In the genomic region with DNA sequence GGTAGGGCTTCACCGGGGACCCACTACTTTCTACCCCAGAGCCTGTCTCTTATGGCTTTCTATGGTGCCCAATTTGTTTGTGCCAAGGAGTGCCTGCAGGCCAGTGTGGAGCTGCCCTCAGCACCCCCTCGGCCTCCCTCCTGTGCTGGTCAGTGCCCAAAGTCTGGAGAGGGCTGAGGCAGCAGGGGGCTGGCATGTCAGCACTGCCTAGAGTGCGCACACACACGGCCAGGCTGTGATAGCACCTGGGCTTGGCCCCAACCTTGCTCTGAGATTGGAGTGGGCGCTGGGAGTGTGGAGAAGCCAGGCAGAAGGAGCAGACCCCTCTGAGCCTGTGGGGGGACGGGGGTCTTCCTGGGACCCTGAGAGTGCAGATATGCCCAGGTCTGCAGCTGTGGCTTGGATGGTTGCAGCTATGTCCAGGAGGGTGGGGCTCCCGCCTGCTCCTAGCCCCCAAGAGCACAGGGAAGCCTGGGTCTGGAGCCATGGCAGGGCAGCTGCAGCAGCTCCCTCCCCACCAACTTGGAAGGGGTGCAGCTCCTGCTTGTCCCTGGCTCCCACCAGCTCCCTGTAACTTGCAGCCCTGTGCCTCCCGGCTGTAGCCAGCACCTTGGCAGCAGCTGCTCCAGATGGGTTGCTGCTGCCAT, we compare ENCODE assay signal across 33 cellular contexts. TPM values are rescaled to one million over a fixed set of nuclear protein-coding genes. Genes with fewer than 3 reads are reported as not detected.
"Had no signal": no experiment of that assay in that cellular context is flagged by ENCODE, and none has a peak within 500 bp of the region (broad histone marks: within the 10 kb centered on the region; RNA-seq: fewer than 3 reads in every experiment).

No MANE protein-coding gene starts in this region.

- H3K9me3 ChIP-seq: stomach, suprapubic skin, testis, thoracic aorta, thyroid gland, tibial artery, tibial nerve, transverse colon, upper lobe of left lung, upper lobe of right lung, uterus, vagina had no signal

- H3K4me1 ChIP-seq: stomach, suprapubic skin, testis, thyroid gland, tibial artery, tibial nerve, transverse colon, upper lobe of left lung, upper lobe of right lung, uterus, vagina had no signal

- H3K36me3 Mint-ChIP-seq: stimulated activated effector memory CD8-positive, alpha-beta T cell treated with anti-CD3 and anti-CD28 coated beads, Interleukin-12 subunit alpha, Interleukin-12 subunit beta, amount 100 ng/mL, for 72 hours; stimulated activated memory B cell treated with anti-CD40 and anti-IgM and Interleukin-4, amounts not matched to agents 10 μg/mL and 1 μg/mL and 100 μg/mL, for 72 hours; stimulated activated naive B cell treated with anti-CD40 and anti-IgM and Interleukin-4, amounts not matched to agents 10 μg/mL and 1 μg/mL and 100 μg/mL, for 72 hours; type B pancreatic cell had no signal

- H3K9me3 Mint-ChIP-seq: stimulated activated effector memory CD8-positive, alpha-beta T cell treated with anti-CD3 and anti-CD28 coated beads, Interleukin-12 subunit alpha, Interleukin-12 subunit beta, amount 100 ng/mL, for 72 hours; stimulated activated memory B cell treated with anti-CD40 and anti-IgM and Interleukin-4, amounts not matched to agents 10 μg/mL and 1 μg/mL and 100 μg/mL, for 72 hours; stimulated activated naive B cell treated with anti-CD40 and anti-IgM and Interleukin-4, amounts not matched to agents 10 μg/mL and 1 μg/mL and 100 μg/mL, for 72 hours; stimulated activated naive CD8-positive, alpha-beta T cell treated with anti-CD3 and anti-CD28 coated beads, Interleukin-15, amount 100 ng/mL, for 72 hours; stimulated activated naive CD8-positive, alpha-beta T cell treated with anti-CD3 and anti-CD28 coated beads, Interleukin-15, Interleukin-2, amounts not matched to agents 100 ng/mL and 50 ng/mL, for 24 hours; type B pancreatic cell had no signal

- H3K4me3 Mint-ChIP-seq: stimulated activated effector memory CD8-positive, alpha-beta T cell treated with anti-CD3 and anti-CD28 coated beads, Interleukin-12 subunit alpha, Interleukin-12 subunit beta, amount 100 ng/mL, for 72 hours; stimulated activated memory B cell treated with anti-CD40 and anti-IgM and Interleukin-4, amounts not matched to agents 10 μg/mL and 1 μg/mL and 100 μg/mL, for 72 hours; stimulated activated naive B cell treated with anti-CD40 and anti-IgM and Interleukin-4, amounts not matched to agents 10 μg/mL and 1 μg/mL and 100 μg/mL, for 72 hours; stimulated activated naive CD8-positive, alpha-beta T cell treated with anti-CD3 and anti-CD28 coated beads, Interleukin-15, amount 100 ng/mL, for 72 hours; stimulated activated naive CD8-positive, alpha-beta T cell treated with anti-CD3 and anti-CD28 coated beads, Interleukin-15, Interleukin-2, amounts not matched to agents 100 ng/mL and 50 ng/mL, for 24 hours; type B pancreatic cell had no signal

- DNase-seq: stimulated activated CD4-positive, alpha-beta T cell treated with anti-CD3 and anti-CD28 coated beads, Interleukin-2, amount 100 ng/mL, for 48 hours; stimulated activated CD4-positive, alpha-beta T cell treated with anti-CD3 and anti-CD28 coated beads, Interleukin-4, amount 100 ng/mL, for 1 hour; stimulated activated CD4-positive, alpha-beta T cell treated with anti-CD3 and anti-CD28 coated beads, Interleukin-4, amount 100 ng/mL, for 24 hours; stimulated activated CD4-positive, alpha-beta T cell treated with anti-CD3 and anti-CD28 coated beads, Interleukin-4, amount 100 ng/mL, for 4 hours; stimulated activated CD8-positive, alpha-beta memory T cell treated with anti-CD3 and anti-CD28 coated beads, Interleukin-4, amount 100 ng/mL, for 48 hours; stimulated activated naive B cell treated with anti-CD40 and anti-IgM and Interleukin-4, amounts not matched to agents 10 μg/mL and 1 μg/mL and 100 μg/mL, for 72 hours; stimulated activated naive CD4-positive, alpha-beta T cell; stimulated activated naive CD4-positive, alpha-beta T cell treated with Interleukin-2 at 50 U/mL for 16 hours; stimulated activated naive CD8-positive, alpha-beta T cell treated with anti-CD3 and anti-CD28 coated beads, Interleukin-15, amount 100 ng/mL, for 72 hours; stimulated activated naive CD8-positive, alpha-beta T cell treated with anti-CD3 and anti-CD28 coated beads, Interleukin-15, Interleukin-2, amounts not matched to agents 100 U/mL and 50 U/mL, for 24 hours; stomach; substantia nigra; testis; thyroid gland; tibial artery; transverse colon; trophoblast cell; upper lobe of right lung; uterus had no signal

- H3K4me1 Mint-ChIP-seq: stimulated activated effector memory CD8-positive, alpha-beta T cell treated with anti-CD3 and anti-CD28 coated beads, Interleukin-12 subunit alpha, Interleukin-12 subunit beta, amount 100 ng/mL, for 72 hours; stimulated activated memory B cell treated with anti-CD40 and anti-IgM and Interleukin-4, amounts not matched to agents 10 μg/mL and 1 μg/mL and 100 μg/mL, for 72 hours; stimulated activated naive B cell treated with anti-CD40 and anti-IgM and Interleukin-4, amounts not matched to agents 10 μg/mL and 1 μg/mL and 100 μg/mL, for 72 hours; stimulated activated naive CD8-positive, alpha-beta T cell treated with anti-CD3 and anti-CD28 coated beads, Interleukin-15, amount 100 ng/mL, for 72 hours had no signal

- H3K27ac ChIP-seq: stomach, suprapubic skin, testis, thoracic aorta, thyroid gland, tibial artery, tibial nerve, transverse colon, upper lobe of left lung, upper lobe of right lung, uterus, vagina had no signal

- H3K36me3 ChIP-seq: stomach, suprapubic skin, thoracic aorta, thyroid gland, tibial artery, tibial nerve, transverse colon, upper lobe of left lung, upper lobe of right lung, uterus, vagina had no signal

- H3K27me3 Mint-ChIP-seq: stimulated activated memory B cell treated with anti-CD40 and anti-IgM and Interleukin-4, amounts not matched to agents 10 μg/mL and 1 μg/mL and 100 μg/mL, for 72 hours; stimulated activated naive CD8-positive, alpha-beta T cell treated with anti-CD3 and anti-CD28 coated beads, Interleukin-15, amount 100 ng/mL, for 72 hours; stimulated activated naive CD8-positive, alpha-beta T cell treated with anti-CD3 and anti-CD28 coated beads, Interleukin-15, Interleukin-2, amounts not matched to agents 100 ng/mL and 50 ng/mL, for 24 hours had no signal

- H3K27ac Mint-ChIP-seq: stimulated activated effector memory CD8-positive, alpha-beta T cell treated with anti-CD3 and anti-CD28 coated beads, Interleukin-12 subunit alpha, Interleukin-12 subunit beta, amount 100 ng/mL, for 72 hours; stimulated activated memory B cell treated with anti-CD40 and anti-IgM and Interleukin-4, amounts not matched to agents 10 μg/mL and 1 μg/mL and 100 μg/mL, for 72 hours; stimulated activated naive B cell treated with anti-CD40 and anti-IgM and Interleukin-4, amounts not matched to agents 10 μg/mL and 1 μg/mL and 100 μg/mL, for 72 hours; stimulated activated naive CD8-positive, alpha-beta T cell treated with anti-CD3 and anti-CD28 coated beads, Interleukin-15, Interleukin-2, amounts not matched to agents 100 ng/mL and 50 ng/mL, for 24 hours; type B pancreatic cell had no signal

- ATAC-seq: stimulated activated effector memory CD8-positive, alpha-beta T cell treated with anti-CD3 and anti-CD28 coated beads, Interleukin-12 subunit alpha, Interleukin-12 subunit beta, amount 100 ng/mL, for 72 hours; stimulated activated memory B cell treated with anti-CD40 and anti-IgM and Interleukin-4, amounts not matched to agents 10 μg/mL and 1 μg/mL and 100 μg/mL, for 72 hours; stimulated activated naive B cell treated with anti-CD40 and anti-IgM and Interleukin-4, amounts not matched to agents 10 μg/mL and 1 μg/mL and 100 μg/mL, for 72 hours; stimulated activated naive CD8-positive, alpha-beta T cell treated with anti-CD3 and anti-CD28 coated beads, Interleukin-15, amount 100 ng/mL, for 72 hours; stimulated activated naive CD8-positive, alpha-beta T cell treated with anti-CD3 and anti-CD28 coated beads, Interleukin-15, Interleukin-2, amounts not matched to agents 100 U/mL and 50 U/mL, for 24 hours; upper lobe of right lung had no signal

- H3K4me3 ChIP-seq: stomach, suprapubic skin, testis, thoracic aorta, thyroid gland, tibial artery, tibial nerve, transverse colon, upper lobe of left lung, upper lobe of right lung, uterus, vagina had no signal

- H3K27me3 ChIP-seq: suprapubic skin, testis, thyroid gland, tibial artery, transverse colon, upper lobe of left lung, upper lobe of right lung, uterus, vagina had no signal

RNA-seq across cellular contexts. Expression of gene GAGE1, which starts 46.3 kb away (rescaled TPM):
- total RNA-seq: stomach, subcutaneous adipose tissue, suprapubic skin, temporal lobe, thoracic aorta, thyroid gland, tibial nerve, transverse colon, upper lobe of right lung, ureter, urinary bladder, uterus, vagina had no signal
- polyA plus RNA-seq: stomach, thymus, urinary bladder had no signal

RNA-seq across cellular contexts. Expression of gene PAGE1, which starts 50.7 kb away (rescaled TPM):
- total RNA-seq: stomach, suprapubic skin, thoracic aorta, thyroid gland, tibial nerve, transverse colon, upper lobe of left lung, upper lobe of right lung, ureter, urinary bladder, uterus, vagina had no signal
- polyA plus RNA-seq: stomach, thymus, urinary bladder had no signal

RNA-seq across cellular contexts. Expression of gene GAGE2A, which starts 55.8 kb away (rescaled TPM):
- total RNA-seq: stomach, subcutaneous adipose tissue, suprapubic skin, temporal lobe, thoracic aorta, thyroid gland, tibial nerve, transverse colon, upper lobe of right lung, ureter, urinary bladder, uterus, vagina had no signal
- polyA plus RNA-seq: stomach, urinary bladder had no signal
